ENCODE assay signal across 24 cellular contexts in the genomic region with DNA sequence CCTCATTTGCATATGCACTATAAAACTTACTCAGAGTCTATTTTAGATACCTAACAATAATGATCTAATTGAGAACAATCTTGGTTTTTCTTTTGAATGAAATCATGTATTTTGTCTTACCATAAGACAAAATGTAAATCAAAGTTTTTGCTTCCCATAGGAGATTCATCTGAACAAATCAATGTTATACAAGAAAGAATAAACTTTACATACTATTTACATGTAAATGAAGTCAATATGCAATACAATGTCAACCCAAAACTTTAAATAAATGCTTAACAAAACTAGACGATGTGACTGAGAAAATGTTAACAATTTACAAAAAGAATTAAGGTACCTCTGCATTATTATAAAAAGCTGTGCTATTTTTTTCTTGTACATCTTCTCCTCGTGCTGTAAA.
"Had no signal": no experiment of that assay in that cellular context is flagged by ENCODE, and none has a peak within 500 bp of the region (broad histone marks: within the 10 kb centered on the region; RNA-seq: fewer than 3 reads in every experiment).

No MANE protein-coding gene starts in this region.

- H3K36me3 ChIP-seq: ovary, uterus had no signal

- H3K27ac Mint-ChIP-seq: progenitor cell of endocrine pancreas; stimulated activated memory B cell treated with anti-CD40 and anti-IgM and Interleukin-4, amounts not matched to agents 10 μg/mL and 1 μg/mL and 100 μg/mL, for 72 hours; stimulated activated naive CD8-positive, alpha-beta T cell treated with anti-CD3 and anti-CD28 coated beads, Interleukin-15, amount 100 ng/mL, for 72 hours; type B pancreatic cell had no signal

- H3K4me2 ChIP-seq: smooth muscle cell had no signal

- H3K4me1 ChIP-seq: lower lobe of right lung, right atrium auricular region, tibial nerve, uterus had no signal

- H3K27ac ChIP-seq: left lung, lower lobe of right lung, ovary, right atrium auricular region, right lobe of liver, tibial nerve, uterus had no signal

- H3K4me3 ChIP-seq: left lung, lower lobe of right lung, ovary, right atrium auricular region, right lobe of liver, smooth muscle cell, tibial nerve, uterus had no signal

- ATAC-seq: left colon; left lung; lower lobe of right lung; naive thymus-derived CD8-positive, alpha-beta T cell; right lobe of liver; stimulated activated memory B cell treated with anti-CD40 and anti-IgM and Interleukin-4, amounts not matched to agents 10 μg/mL and 1 μg/mL and 100 μg/mL, for 72 hours; stimulated activated naive CD8-positive, alpha-beta T cell treated with anti-CD3 and anti-CD28 coated beads, Interleukin-15, amount 100 ng/mL, for 72 hours had no signal

- H3K4me3 Mint-ChIP-seq: naive thymus-derived CD8-positive, alpha-beta T cell; stimulated activated memory B cell treated with anti-CD40 and anti-IgM and Interleukin-4, amounts not matched to agents 10 μg/mL and 1 μg/mL and 100 μg/mL, for 72 hours; stimulated activated naive CD8-positive, alpha-beta T cell treated with anti-CD3 and anti-CD28 coated beads, Interleukin-15, amount 100 ng/mL, for 72 hours; type B pancreatic cell had no signal

- H3K4me1 Mint-ChIP-seq: stimulated activated memory B cell treated with anti-CD40 and anti-IgM and Interleukin-4, amounts not matched to agents 10 μg/mL and 1 μg/mL and 100 μg/mL, for 72 hours had no signal

- H3K9me3 Mint-ChIP-seq: stimulated activated memory B cell treated with anti-CD40 and anti-IgM and Interleukin-4, amounts not matched to agents 10 μg/mL and 1 μg/mL and 100 μg/mL, for 72 hours; type B pancreatic cell had no signal

- H3K9me3 ChIP-seq: left lung, lower lobe of right lung, right lobe of liver, uterus had no signal

- H3K27me3 ChIP-seq: left lung, ovary, right atrium auricular region, right lobe of liver, tibial nerve, uterus had no signal

- H3K27me3 Mint-ChIP-seq: naive thymus-derived CD8-positive, alpha-beta T cell; progenitor cell of endocrine pancreas; stimulated activated memory B cell treated with anti-CD40 and anti-IgM and Interleukin-4, amounts not matched to agents 10 μg/mL and 1 μg/mL and 100 μg/mL, for 72 hours; stimulated activated naive CD8-positive, alpha-beta T cell treated with anti-CD3 and anti-CD28 coated beads, Interleukin-15, amount 100 ng/mL, for 72 hours; type B pancreatic cell had no signal

- DNase-seq: hippocampal formation; kidney; left colon; left lung; lower lobe of right lung; mammary epithelial cell; mesenchymal stem cell; naive thymus-derived CD8-positive, alpha-beta T cell; ovary; right lobe of liver; stimulated activated CD4-positive, alpha-beta T cell treated with anti-CD3 and anti-CD28 coated beads, Interleukin-1b, Interleukin-23, amount 100 ng/mL, for 48 hours; stimulated activated CD4-positive, alpha-beta T cell treated with anti-CD3 and anti-CD28 coated beads, Interleukin-2, amount 100 ng/mL, for 48 hours; stimulated activated CD4-positive, alpha-beta T cell treated with anti-CD3 and anti-CD28 coated beads, Interleukin-4, amount 100 ng/mL, for 4 hours; stimulated activated CD8-positive, alpha-beta memory T cell treated with anti-CD3 and anti-CD28 coated beads, Interleukin-4, amount 100 ng/mL, for 48 hours; stimulated activated naive CD4-positive, alpha-beta T cell treated with Interleukin-2 at 50 U/mL for 16 hours; stimulated activated naive CD8-positive, alpha-beta T cell treated with anti-CD3 and anti-CD28 coated beads, Interleukin-15, amount 100 ng/mL, for 72 hours; substantia nigra; uterus had no signal
